Comparison of ENCODE assay signal across 8 cellular contexts in the genomic region with DNA sequence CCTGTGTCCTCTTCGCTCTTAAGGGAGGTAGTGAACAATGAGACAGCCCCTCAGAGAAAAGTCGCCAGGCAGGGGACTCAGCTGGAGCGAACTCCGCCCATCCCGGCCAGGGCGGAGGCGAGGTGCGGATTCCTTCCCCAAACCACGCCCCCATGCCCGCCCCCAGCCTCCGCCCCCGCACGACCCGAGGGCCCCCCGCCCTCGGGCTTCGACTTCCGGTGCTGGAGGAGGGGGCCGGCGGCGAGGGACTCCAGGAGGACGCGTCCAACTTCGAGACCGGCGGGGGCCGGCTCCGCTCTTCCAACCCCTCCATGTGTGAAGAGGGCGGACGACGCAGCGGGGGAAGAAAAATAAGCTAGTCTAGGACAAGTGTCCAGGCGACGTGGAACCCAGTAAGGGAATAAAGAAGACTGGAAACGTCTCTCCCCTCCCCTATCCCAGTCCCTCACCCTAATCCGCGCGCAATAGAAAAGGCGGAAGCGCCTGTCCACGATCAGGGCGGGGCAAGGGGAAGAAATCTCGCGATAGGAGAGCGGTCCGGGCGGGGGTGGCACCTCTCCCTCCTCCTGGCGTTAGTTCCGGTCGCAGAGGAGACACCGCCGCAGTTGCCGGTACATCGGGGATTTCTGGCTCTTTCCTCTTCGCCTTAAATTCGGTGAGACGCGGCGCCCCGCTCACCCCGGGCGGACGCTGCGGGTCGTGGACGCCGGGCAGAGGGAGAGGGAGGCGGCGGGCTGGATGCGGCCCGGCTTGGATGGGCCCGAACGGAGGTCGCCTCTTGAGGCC.
DNase-seq lines count a peak whose midpoint lies in the region; ATAC-seq lines count a peak whose summit lies in the region.

A gene (plus strand): TSS at position 575 of the 786 bp plus-strand sequence. CDS start 1,308 bp downstream, outside the sequence.

- peak; percentile 81 for ATAC-seq in GM19023 (IDR thresholded peaks at IDR 0.05; ENCODE audit: unreplicated experiment)
- peak; percentile 78 for ATAC-seq in HG03280 (IDR thresholded peaks at IDR 0.05; ENCODE audit: unreplicated experiment)

- DNase-seq in AG08396 (ENCODE audit: low spot score) = peak; percentile 98
- DNase-seq in NCI-H345 treated with DMSO at 0.1 percent for 48 hours (lab: John Stamatoyannopoulos, UW; ENCODE audit: unreplicated experiment) = peak; percentile 94
- DNase-seq in activated CD4-positive, CD25-positive, alpha-beta regulatory T cell (lab: John Stamatoyannopoulos, UW) = peak; percentile 92 to 95 (median 93)
- DNase-seq in central memory CD4-positive, alpha-beta T cell = peak; percentile 97
- DNase-seq in inferior parietal cortex (ENCODE audit: extremely low spot score) = peak; percentile 96
- DNase-seq in stimulated activated CD4-positive, alpha-beta T cell treated with anti-CD3 and anti-CD28 coated beads, Interleukin-12 subunit alpha, Interleukin-12 subunit beta, amount 100 ng/mL, for 24 hours (ENCODE audit: low read depth in 2 of 2) = peak; percentile 91 to 96

Comparison
In these comparisons a context has a peak if more than half of its experiments do, and no peak if none do; other contexts are left out.
1. Peak in every context shown above with its lines: DNase-seq and ATAC-seq.